Comparison of ENCODE assay signal across 19 cellular contexts in genomic region chr2:69636395-69636794, GRCh38. TPM values are rescaled to one million over a fixed set of nuclear protein-coding genes. Genes with fewer than 3 reads are reported as not detected.
DNase-seq lines count a peak whose midpoint lies in the region; ATAC-seq, FAIRE-seq and TF ChIP-seq lines count a peak whose summit lies in the region.
"Had no signal": no experiment of that assay in that cellular context is flagged by ENCODE, and none has a peak within 500 bp of the region (broad histone marks: within the 10 kb centered on the region; RNA-seq: fewer than 3 reads in every experiment).

No MANE protein-coding gene starts in this region.

- no peak overlapping the region for H4K5ac ChIP-seq in IMR-90 (ENCODE audit: low read depth, low read length)

- no peak overlapping the region for H3K23ac ChIP-seq in IMR-90 (ENCODE audit: low read depth, low read length)

- ATAC-seq in CD4-positive, alpha-beta T cell (ENCODE audit: poor library complexity), result no peak
- ATAC-seq in IMR-90 (ENCODE audit: low read depth) (no peak), right lobe of liver (peak; percentile 69 to 80 (median 76)), HG02885 (IDR thresholded peaks at IDR 0.05; ENCODE audit: poor library complexity, unreplicated experiment) (no peak)
- ATAC-seq: GM23338, HCT116 had no signal

- H2BK5ac ChIP-seq in IMR-90 (ENCODE audit: low read depth, low read length, poor library complexity, severe bottlenecking), result no peak overlapping the region

- no peak for TF ChIP-seq CTCF in CD4-positive, alpha-beta T cell (IDR thresholded peaks at IDR 0.05)
- TF ChIP-seq CTCF in IMR-90 (conservative IDR thresholded peaks at IDR 0.05; ENCODE audit: low read depth, low read length) (no peak), endothelial cell of umbilical vein (IDR thresholded peaks at IDR 0.05; ENCODE audit: extremely low read depth in 1 of 2, insufficient read depth in 1 of 2, low read depth in 1 of 2, low read length in 2 of 2) (no peak), right lobe of liver (IDR thresholded peaks at IDR 0.05) (no peak)

- H3K36me3 Mint-ChIP-seq in CD4-positive, alpha-beta T cell (ENCODE audit: low read depth), result peaks cover 80% of the 10 kb centered on the region
- H3K36me3 Mint-ChIP-seq in activated CD4-positive, alpha-beta T cell treated with anti-CD3 and anti-CD28 coated beads, Interleukin-2, amount 10 ng/mL, durations not matched to agents 7 days and 5 days (ENCODE audit: low read depth), result peaks cover 69% of the 10 kb centered on the region

- intact Hi-C loops in CD4-positive, alpha-beta T cell (cut with DNase I, micrococcal nuclease), result no loop called here
- intact Hi-C loops in IMR-90 (cut with micrococcal nuclease) (no loop called here), endothelial cell of umbilical vein (cut with micrococcal nuclease) (no loop called here), right lobe of liver (cut with DNase I) (no loop called here)

- DNase-seq in CD4-positive, alpha-beta T cell, result no peak
- DNase-seq in IMR-90 (no peak), endothelial cell of umbilical vein (ENCODE audit: low read depth, low spot score) (no peak), right lobe of liver (no peak), NCI-H1048 (lab: John Stamatoyannopoulos, UW) (no peak), cortex of kidney (lab: John Stamatoyannopoulos, UW) (no peak)
- DNase-seq in activated CD4-positive, alpha-beta T cell treated with anti-CD3 and anti-CD28 coated beads, Interleukin-2, amount 10 ng/mL, durations not matched to agents 7 days and 5 days, result no peak
- DNase-seq: DMS153, DMS79, GF-D8 had no signal

- in situ Hi-C loops in IMR-90 (cut with MboI; ENCODE audit: low sequenced_read_pairs), result no loop called here

- POLR2A ChIA-PET in CD4-positive, alpha-beta T cell (lab: Charles Lee), result interaction anchor here (1.7 kb wide), 1 partner anchor 18 kb away, joined by 5 read pairs; no protein-coding TSS in a partner anchor
- POLR2A ChIA-PET in IMR-90 (lab: Charles Lee; ENCODE audit: unreplicated experiment) (no interaction called here), endothelial cell of umbilical vein (lab: Charles Lee) (no interaction called here)
- POLR2A ChIA-PET in activated CD4-positive, alpha-beta T cell treated with anti-CD3 and anti-CD28 coated beads, Interleukin-2, amount 10 ng/mL, durations not matched to agents 7 days and 5 days (lab: Charles Lee), result interaction anchor here (0.6 kb wide), 1 partner anchor 72 kb away, joined by 3 read pairs; no protein-coding TSS in a partner anchor

- TF ChIP-seq POLR2A in IMR-90 (IDR thresholded peaks at IDR 0.05; ENCODE audit: low read depth, low read length), result no peak
- no peak for TF ChIP-seq POLR2A in endothelial cell of umbilical vein (IDR thresholded peaks at IDR 0.05; ENCODE audit: low read depth, low read length)
- no peak for TF ChIP-seq POLR2A in right lobe of liver (IDR thresholded peaks at IDR 0.05)

- no peaks in the 10 kb centered on the region for H3K9me3 Mint-ChIP-seq in CD4-positive, alpha-beta T cell
- no peaks in the 10 kb centered on the region for H3K9me3 Mint-ChIP-seq in activated CD4-positive, alpha-beta T cell treated with anti-CD3 and anti-CD28 coated beads, Interleukin-2, amount 10 ng/mL, durations not matched to agents 7 days and 5 days
- H3K9me3 Mint-ChIP-seq: GM23338 had no signal

- WGBS in IMR-90 (ENCODE audit: extremely low coverage in 2 of 2, insufficient read length in 1 of 2), 2 experiments, result no CpG with 5 or more reads among the region's 2 CpGs
- WGBS in right lobe of liver (ENCODE audit: insufficient coverage, low coverage, low lambda C conversion rate, missing lambda C conversion rate), result 83% methylated on average over 1 of the region's 2 CpGs

- H3K79me2 ChIP-seq in endothelial cell of umbilical vein (ENCODE audit: control insufficient read depth, insufficient read depth, low read length), result peaks cover 93% of the 10 kb centered on the region

- no peak overlapping the region for H3K56ac ChIP-seq in IMR-90 (ENCODE audit: extremely low read depth, insufficient read depth, low read length)

- BruUV-seq in IMR-90 (replicated peaks; lab: Mats Ljungman, UMichigan) (no TSS peak), endothelial cell of umbilical vein (replicated peaks; lab: Mats Ljungman, UMichigan) (no TSS peak)

- H3K4me1 Mint-ChIP-seq in CD4-positive, alpha-beta T cell (ENCODE audit: low read depth), result peaks cover 81% of the 10 kb centered on the region
- H3K4me1 Mint-ChIP-seq in activated CD4-positive, alpha-beta T cell treated with anti-CD3 and anti-CD28 coated beads, Interleukin-2, amount 10 ng/mL, durations not matched to agents 7 days and 5 days, result peaks cover 67% of the 10 kb centered on the region
- H3K4me1 Mint-ChIP-seq: B cell had no signal

- H2BK20ac ChIP-seq in IMR-90 (ENCODE audit: low read depth, low read length), result no peak overlapping the region

- no peak overlapping the region for H2AK5ac ChIP-seq in IMR-90 (ENCODE audit: low read depth, low read length)

- no peak overlapping the region for H3K9ac ChIP-seq in IMR-90 (ENCODE audit: low read depth, low read length)
- no peak overlapping the region for H3K9ac ChIP-seq in endothelial cell of umbilical vein (replicated peaks; ENCODE audit: extremely low read depth, insufficient read depth, low read length)
- H3K9ac ChIP-seq: BLaER1 treated with 17β-estradiol and CSF1 and Interleukin-3, amounts not matched to agents 10 nM and 100 nM; KMS-11 had no signal

- CTCF ChIA-PET in CD4-positive, alpha-beta T cell (lab: Charles Lee), result interaction anchor here (1.0 to 1.5 kb wide), 3 partner anchors 12 to 78 kb away, joined by 4 to 6 read pairs (median 4); no protein-coding TSS in a partner anchor
- CTCF ChIA-PET in IMR-90 (lab: Yijun Ruan, JAX) (no interaction called here), endothelial cell of umbilical vein (lab: Charles Lee) (interaction anchor here (0.9 kb wide), 1 partner anchor 66 kb away, joined by 4 read pairs; no protein-coding TSS in a partner anchor)
- CTCF ChIA-PET in activated CD4-positive, alpha-beta T cell treated with anti-CD3 and anti-CD28 coated beads, Interleukin-2, amount 10 ng/mL, durations not matched to agents 7 days and 5 days (lab: Charles Lee), result interaction anchor here (0.6 to 1.6 kb wide), 3 partner anchors 9 to 54 kb away, joined by 3 to 4 read pairs (median 4); no protein-coding TSS in a partner anchor

- no peak overlapping the region for H3K4ac ChIP-seq in IMR-90 (ENCODE audit: low read depth, low read length)

- no peaks in the 10 kb centered on the region for H3K27me3 Mint-ChIP-seq in CD4-positive, alpha-beta T cell
- H3K27me3 Mint-ChIP-seq in activated CD4-positive, alpha-beta T cell treated with anti-CD3 and anti-CD28 coated beads, Interleukin-2, amount 10 ng/mL, durations not matched to agents 7 days and 5 days, result no peaks in the 10 kb centered on the region

- no peak overlapping the region for H2BK120ac ChIP-seq in IMR-90 (ENCODE audit: low read depth, low read length)

- H2AFZ ChIP-seq in IMR-90 (replicated peaks; ENCODE audit: low read length, poor library complexity) (no peak overlapping the region), endothelial cell of umbilical vein (ENCODE audit: low read depth, low read length) (no peak overlapping the region)
- H2AFZ ChIP-seq: GM23338 had no signal

- peak overlapping the region; percentile 34 for H3K27ac Mint-ChIP-seq in CD4-positive, alpha-beta T cell
- no peak overlapping the region for H3K27ac Mint-ChIP-seq in activated CD4-positive, alpha-beta T cell treated with anti-CD3 and anti-CD28 coated beads, Interleukin-2, amount 10 ng/mL, durations not matched to agents 7 days and 5 days
- H3K27ac Mint-ChIP-seq: B cell, GM23338 had no signal

- H3K4me3 ChIP-seq in IMR-90 (ENCODE audit: insufficient read depth, low read depth, low read length), result no peak overlapping the region
- no peak overlapping the region for H3K4me3 ChIP-seq in endothelial cell of umbilical vein (replicated peaks in 1 of 3; ENCODE audit: insufficient read depth in 1 of 3, low read depth in 1 of 3, low read length in 3 of 3)
- no peak overlapping the region for H3K4me3 ChIP-seq in right lobe of liver
- H3K4me3 ChIP-seq: BLaER1 treated with 17β-estradiol and CSF1 and Interleukin-3, amounts not matched to agents 10 nM and 100 nM; GM23338 had no signal

- dilution Hi-C loops in IMR-90 (cut with HindIII; ENCODE audit: low sequenced_read_pairs, unreplicated experiment), result no loop called here
- dilution Hi-C loops in endothelial cell of umbilical vein (cut with MboI; ENCODE audit: extremely low pct_ligation_motif_present, low sequenced_read_pairs), result no loop called here

- H4K20me1 ChIP-seq in IMR-90 (ENCODE audit: insufficient read depth, low read length) (peaks cover 87% of the 10 kb centered on the region), endothelial cell of umbilical vein (replicated peaks; ENCODE audit: control insufficient read depth, extremely low read depth, insufficient read depth, low read length) (peaks cover 5% of the 10 kb centered on the region)

- peaks cover 4% of the 10 kb centered on the region; the same call in 1 of the 2 replicates for H3K36me3 ChIP-seq in IMR-90 (ENCODE audit: control insufficient read depth, insufficient read depth, low read length)
- peaks cover 4 to 7% of the 10 kb centered on the region in 2 experiments for H3K36me3 ChIP-seq in endothelial cell of umbilical vein (ENCODE audit: control insufficient read depth in 2 of 2, extremely low read depth in 1 of 2, insufficient read depth in 2 of 2, low read length in 2 of 2)
- peaks cover 0 to 2% (median 0%) of the 10 kb centered on the region in 4 donors for H3K36me3 ChIP-seq in right lobe of liver

- no peaks in the 10 kb centered on the region for H3K9me3 ChIP-seq in CD4-positive, alpha-beta T cell (ENCODE audit: control insufficient read depth, low read length)
- H3K9me3 ChIP-seq in IMR-90 (ENCODE audit: control insufficient read depth, insufficient read depth, low read length) (no peaks in the 10 kb centered on the region), endothelial cell of umbilical vein (replicated peaks; ENCODE audit: control insufficient read depth, insufficient read depth, low read length) (no peaks in the 10 kb centered on the region), right lobe of liver (no peaks in the 10 kb centered on the region)
- H3K9me3 ChIP-seq: BLaER1 treated with 17β-estradiol and CSF1 and Interleukin-3, amounts not matched to agents 10 nM and 100 nM had no signal

- H3K27ac ChIP-seq in CD4-positive, alpha-beta T cell (ENCODE audit: low read depth, low read length), result no peak overlapping the region
- H3K27ac ChIP-seq in IMR-90 (ENCODE audit: insufficient read depth, low read length), result no peak overlapping the region
- H3K27ac ChIP-seq in endothelial cell of umbilical vein (ENCODE audit: insufficient read depth, low read depth, low read length), result no peak overlapping the region
- no peak overlapping the region for H3K27ac ChIP-seq in right lobe of liver
- H3K27ac ChIP-seq: BLaER1 treated with 17β-estradiol and CSF1 and Interleukin-3, amounts not matched to agents 10 nM and 100 nM; HL-60; KMS-11 had no signal

- no peak overlapping the region for H4K91ac ChIP-seq in IMR-90 (ENCODE audit: insufficient read depth, low read depth, low read length)

- H3K27me3 ChIP-seq in CD4-positive, alpha-beta T cell (ENCODE audit: control insufficient read depth, insufficient read depth, low read length), result no peaks in the 10 kb centered on the region
- H3K27me3 ChIP-seq in IMR-90 (ENCODE audit: control insufficient read depth, insufficient read depth, low read length), result no peaks in the 10 kb centered on the region
- no peaks in the 10 kb centered on the region for H3K27me3 ChIP-seq in endothelial cell of umbilical vein (ENCODE audit: control insufficient read depth in 2 of 2, insufficient read depth in 2 of 2, low read length in 2 of 2)
- H3K27me3 ChIP-seq in right lobe of liver, result no peaks in the 10 kb centered on the region
- H3K27me3 ChIP-seq: BLaER1 treated with 17β-estradiol and CSF1 and Interleukin-3, amounts not matched to agents 10 nM and 100 nM had no signal

- H3K4me2 ChIP-seq in IMR-90 (ENCODE audit: low read depth, low read length), result no peak overlapping the region
- H3K4me2 ChIP-seq in endothelial cell of umbilical vein (ENCODE audit: insufficient read depth, low read length), result peak overlapping the region; percentile 33
- H3K4me2 ChIP-seq: GM23338, KMS-11 had no signal

- no peak overlapping the region for H2BK15ac ChIP-seq in IMR-90 (ENCODE audit: low read depth, low read length)

- H3K4me3 Mint-ChIP-seq in CD4-positive, alpha-beta T cell, result no peak overlapping the region
- no peak overlapping the region for H3K4me3 Mint-ChIP-seq in activated CD4-positive, alpha-beta T cell treated with anti-CD3 and anti-CD28 coated beads, Interleukin-2, amount 10 ng/mL, durations not matched to agents 7 days and 5 days
- H3K4me3 Mint-ChIP-seq: B cell, GM23338 had no signal

- H3K4me1 ChIP-seq in IMR-90 (ENCODE audit: control insufficient read depth, insufficient read depth, low read length) (peaks cover 20% of the 10 kb centered on the region), endothelial cell of umbilical vein (ENCODE audit: control insufficient read depth, extremely low read depth, insufficient read depth, low read length) (peaks cover 36% of the 10 kb centered on the region), right lobe of liver (no peaks in the 10 kb centered on the region)

- H3K14ac ChIP-seq in IMR-90 (replicated peaks; ENCODE audit: low read depth, low read length), result no peak overlapping the region

- H2AK9ac ChIP-seq in IMR-90 (replicated peaks; ENCODE audit: low read depth, low read length, poor library complexity), result no peak overlapping the region

- H4K8ac ChIP-seq in IMR-90 (ENCODE audit: low read depth in 2 of 2, low read length in 2 of 2), result no peak overlapping the region

- peaks cover 36% of the 10 kb centered on the region for H3K9me1 ChIP-seq in IMR-90 (ENCODE audit: insufficient read depth, low read length)
- peaks cover 3% of the 10 kb centered on the region for H3K9me1 ChIP-seq in endothelial cell of umbilical vein (replicated peaks; ENCODE audit: control insufficient read depth, extremely low read depth, insufficient read depth, low read length)

- no peak for TF ChIP-seq RAD21 in IMR-90 (IDR thresholded peaks at IDR 0.05; ENCODE audit: low read length)

- peaks cover 24 to 79% of the 10 kb centered on the region in 2 experiments for H3K79me1 ChIP-seq in IMR-90 (ENCODE audit: low read depth in 1 of 2, low read length in 2 of 2)

- no peak for FAIRE-seq in endothelial cell of umbilical vein (lab: Jason Lieb, UNC)
- FAIRE-seq: H54, HTR-8/SVneo had no signal

- H3K18ac ChIP-seq in IMR-90 (ENCODE audit: low read depth, low read length), result no peak overlapping the region

RNA-seq across cellular contexts. Expression of gene AAK1, which starts 7.1 kb away (rescaled TPM):
- 100 to 1,000 TPM; 201 to 208 TPM for total RNA-seq in CD4-positive, alpha-beta T cell
- 26.5 and 34.7 TPM in 2 replicates for total RNA-seq in IMR-90 (2012; rRNA removed)
- polyA plus RNA-seq in IMR-90 (2012; rRNA removed), result 21.9 and 22.1 TPM in 2 replicates
- polyA plus RNA-seq in IMR-90 (2012; cell fraction: cytosol; rRNA removed), result 10.2 and 11.0 TPM in 2 replicates
- 18.0 and 36.8 TPM in 2 replicates for polyA plus RNA-seq in IMR-90 (2012; cell fraction: nucleus; rRNA removed; ENCODE audit: low replicate concordance)
- 116 and 127 TPM in 2 replicates for total RNA-seq in endothelial cell of umbilical vein
- 29.2 and 31.0 TPM in 2 replicates for polyA plus RNA-seq in endothelial cell of umbilical vein
- polyA plus RNA-seq in endothelial cell of umbilical vein (2011; cell fraction: cytosol; rRNA removed), result 41.4 and 42.4 TPM in 2 replicates
- polyA plus RNA-seq in endothelial cell of umbilical vein (2011; cell fraction: nucleus; rRNA removed), result 86.7 and 94.8 TPM in 2 replicates
- polyA plus RNA-seq in endothelial cell of umbilical vein (2012), result 45.3 and 54.2 TPM in 2 replicates
- polyA minus RNA-seq in endothelial cell of umbilical vein, result 94.4 and 98.8 TPM in 2 replicates
- 11.4 TPM for polyA minus RNA-seq in endothelial cell of umbilical vein (2011; cell fraction: cytosol; rRNA and poly(A)+ RNA removed)
- polyA minus RNA-seq in endothelial cell of umbilical vein (2011; cell fraction: nucleus; rRNA and poly(A)+ RNA removed), result 152 and 180 TPM in 2 replicates
- total RNA-seq in right lobe of liver, result 10 to 100 TPM; 12.7 to 30.5 (median 20.5) TPM
- total RNA-seq in activated CD4-positive, alpha-beta T cell treated with anti-CD3 and anti-CD28 coated beads, Interleukin-2, amount 10 ng/mL, durations not matched to agents 7 days and 5 days, result 100 to 1,000 TPM; 119 to 121 TPM

Comparison
In these comparisons a context has a peak if more than half of its experiments do, and no peak if none do; other contexts are left out.
1. ATAC-seq: peak in right lobe of liver (4 of 4); none in CD4-positive, alpha-beta T cell (single experiment), IMR-90 (single experiment) and HG02885 (single experiment).
2. POLR2A ChIA-PET loops: an anchor here in CD4-positive, alpha-beta T cell (1.7 kb wide) and activated CD4-positive, alpha-beta T cell treated with anti-CD3 and anti-CD28 coated beads, Interleukin-2, amount 10 ng/mL, durations not matched to agents 7 days and 5 days (0.6 kb wide); none called in IMR-90 and endothelial cell of umbilical vein.